ENCODE assay signal across 20 cellular contexts in genomic region chr13:113955235-113955634, GRCh38. TPM values are rescaled to one million over a fixed set of nuclear protein-coding genes. Genes with fewer than 3 reads are reported as not detected.
"Had no signal": no experiment of that assay in that cellular context is flagged by ENCODE, and none has a peak within 500 bp of the region (broad histone marks: within the 10 kb centered on the region; RNA-seq: fewer than 3 reads in every experiment).

No MANE protein-coding gene starts in this region.

- H3K4me1 Mint-ChIP-seq: activated CD4-positive, alpha-beta T cell treated with anti-CD3 and anti-CD28 coated beads, Interleukin-2, amount 10 ng/mL, durations not matched to agents 24 days and 14 days had no signal

- ATAC-seq: gastroesophageal sphincter, left lung had no signal

- DNase-seq: activated CD4-positive, alpha-beta memory T cell treated with anti-CD3 and anti-CD28 coated beads, Interleukin-2, amount 10 ng/mL, durations not matched to agents 7 days and 5 days; activated CD4-positive, alpha-beta T cell treated with anti-CD3 and anti-CD28 coated beads, Interleukin-2, amount 10 ng/mL, durations not matched to agents 24 days and 14 days; activated gamma-delta T cell; brain microvascular endothelial cell; central memory CD4-positive, alpha-beta T cell; occipital lobe; stimulated activated CD4-positive, alpha-beta T cell treated with anti-CD3 and anti-CD28 coated beads, Interleukin-4, amount 100 ng/mL, for 4 hours; SW 1271; T-helper 2 cell; tibial artery had no signal

- H3K27ac ChIP-seq: ascending aorta, brain microvascular endothelial cell, coronary artery, gastroesophageal sphincter, left lung, SK-N-MC, tibial artery had no signal

- H3K4me3 ChIP-seq: ascending aorta, coronary artery, gastroesophageal sphincter, left lung, SK-N-MC, tibial artery had no signal

- H3K27me3 ChIP-seq: ascending aorta, brain microvascular endothelial cell, gastroesophageal sphincter, left lung, tibial artery had no signal

- H3K4me3 Mint-ChIP-seq: activated CD4-positive, alpha-beta memory T cell treated with anti-CD3 and anti-CD28 coated beads, Interleukin-2, amount 10 ng/mL, durations not matched to agents 7 days and 5 days; activated CD4-positive, alpha-beta T cell treated with anti-CD3 and anti-CD28 coated beads, Interleukin-2, amount 10 ng/mL, durations not matched to agents 24 days and 14 days; activated naive CD4-positive, alpha-beta T cell treated with anti-CD3 and anti-CD28 coated beads, Interleukin-2, amount 50 U/mL, for 24 hours; activated T-helper 1 cell treated with anti-CD3 and anti-CD28 coated beads, Interleukin-12 subunit alpha, Interleukin-12 subunit beta, Interleukin-2, Interleukin-4 antibody, amounts not matched to agents 30 ng/mL and 10 ng/mL and 1 ng/mL, durations not matched to agents 14 hours and 24 hours and 36 hours; stimulated activated naive CD8-positive, alpha-beta T cell treated with anti-CD3 and anti-CD28 coated beads, Interleukin-15, Interleukin-2, amounts not matched to agents 100 ng/mL and 50 ng/mL, for 24 hours had no signal

- H3K9me3 ChIP-seq: ascending aorta, gastroesophageal sphincter, tibial artery had no signal

- H3K36me3 ChIP-seq: left lung had no signal

- H3K9me3 Mint-ChIP-seq: activated naive CD4-positive, alpha-beta T cell treated with anti-CD3 and anti-CD28 coated beads, Interleukin-2, amount 50 U/mL, for 24 hours had no signal

- H3K27me3 Mint-ChIP-seq: activated CD4-positive, alpha-beta memory T cell treated with anti-CD3 and anti-CD28 coated beads, Interleukin-2, amount 10 ng/mL, durations not matched to agents 7 days and 5 days; activated CD4-positive, alpha-beta T cell treated with anti-CD3 and anti-CD28 coated beads, Interleukin-2, amount 10 ng/mL, durations not matched to agents 24 days and 14 days; activated naive CD4-positive, alpha-beta T cell treated with anti-CD3 and anti-CD28 coated beads, Interleukin-2, amount 50 U/mL, for 24 hours; stimulated activated naive CD8-positive, alpha-beta T cell treated with anti-CD3 and anti-CD28 coated beads, Interleukin-15, Interleukin-2, amounts not matched to agents 100 ng/mL and 50 ng/mL, for 24 hours had no signal

- H3K27ac Mint-ChIP-seq: activated CD4-positive, alpha-beta memory T cell treated with anti-CD3 and anti-CD28 coated beads, Interleukin-2, amount 10 ng/mL, durations not matched to agents 7 days and 5 days; activated CD4-positive, alpha-beta T cell treated with anti-CD3 and anti-CD28 coated beads, Interleukin-2, amount 10 ng/mL, durations not matched to agents 24 days and 14 days; activated naive CD4-positive, alpha-beta T cell treated with anti-CD3 and anti-CD28 coated beads, Interleukin-2, amount 50 U/mL, for 24 hours; activated T-helper 1 cell treated with anti-CD3 and anti-CD28 coated beads, Interleukin-12 subunit alpha, Interleukin-12 subunit beta, Interleukin-2, Interleukin-4 antibody, amounts not matched to agents 30 ng/mL and 10 ng/mL and 1 ng/mL, durations not matched to agents 14 hours and 24 hours and 36 hours; stimulated activated naive CD8-positive, alpha-beta T cell treated with anti-CD3 and anti-CD28 coated beads, Interleukin-15, Interleukin-2, amounts not matched to agents 100 ng/mL and 50 ng/mL, for 24 hours had no signal

RNA-seq across cellular contexts. Expression of gene C13orf46, which starts 18.6 kb away (rescaled TPM):
- total RNA-seq: myocyte had no signal
- polyA plus RNA-seq: neural cell had no signal
